Comparison of ENCODE assay signal across 22 cellular contexts in genomic region chr5:142571351-142571750, GRCh38.
DNase-seq lines count a peak whose midpoint lies in the region; ATAC-seq and TF ChIP-seq lines count a peak whose summit lies in the region.
"Had no signal": no experiment of that assay in that cellular context is flagged by ENCODE, and none has a peak within 500 bp of the region (broad histone marks: within the 10 kb centered on the region; RNA-seq: fewer than 3 reads in every experiment).

No MANE protein-coding gene starts in this region.

- H4K20me1 ChIP-seq in Loucy (ENCODE audit: insufficient read depth, low read length, poor library complexity, severe bottlenecking) (no peaks in the 10 kb centered on the region), smooth muscle cell (ENCODE audit: low read depth) (no peaks in the 10 kb centered on the region)

- peak overlapping the region; percentile 88 for H3K27ac ChIP-seq in smooth muscle cell (ENCODE audit: low read depth)

- H3K4me1 Mint-ChIP-seq in WTC11 (peaks cover 8% of the 10 kb centered on the region), type B pancreatic cell (ENCODE audit: unreplicated experiment) (peaks cover 26% of the 10 kb centered on the region)

- 0 out of 2 replicates have a peak overlapping the region, but pooled peaks have one; percentile 58 for H2AFZ ChIP-seq in Loucy (ENCODE audit: low read length)
- H2AFZ ChIP-seq in smooth muscle cell (ENCODE audit: low read depth) = no peak overlapping the region

- no peak overlapping the region for H3K4me3 ChIP-seq in Loucy (ENCODE audit: low read length, poor library complexity, severe bottlenecking)
- no peak overlapping the region for H3K4me3 ChIP-seq in smooth muscle cell

- no peak for DNase-seq in WTC11 (ENCODE audit: low spot score)
- DNase-seq in iPS-NIHi11 (ENCODE audit: low spot score) = peak; percentile 23
- DNase-seq in smooth muscle cell (lab: John Stamatoyannopoulos, UW; ENCODE audit: unreplicated experiment) = no peak
- DNase-seq in NCI-H1417 (lab: John Stamatoyannopoulos, UW) = no peak
- no peak for DNase-seq in NCI-H2196 treated with DMSO at 0.1 percent for 48 hours (lab: John Stamatoyannopoulos, UW; ENCODE audit: unreplicated experiment)
- no peak for DNase-seq in type B pancreatic cell (ENCODE audit: extremely low spot score, unreplicated experiment)
- DNase-seq: BE2C; DMS53; H7; HFFc6; Kasumi-1; NCI-H1092; NCI-H1436 treated with DMSO at 0.1 percent for 48 hours; NCI-H1930; NCI-H2227 treated with DMSO at 0.1 percent for 48 hours; NCI-H510A; NCI-H748 treated with DMSO at 0.1 percent for 48 hours; NK-92 treated with Interleukin-12 subunit alpha and Interleukin-12 subunit beta, amount 100 ng/mL, for 24 hours had no signal

- H3K9ac ChIP-seq in Loucy (ENCODE audit: low read depth, low read length, poor library complexity, severe bottlenecking) (no peak overlapping the region), smooth muscle cell (ENCODE audit: low read depth) (peak overlapping the region; percentile 2)

- H3F3A ChIP-seq in Loucy (ENCODE audit: low read depth) (no peaks in the 10 kb centered on the region), smooth muscle cell (ENCODE audit: low read depth) (peaks cover 34% of the 10 kb centered on the region)

- no peaks in the 10 kb centered on the region for H3K27me3 ChIP-seq in Loucy (ENCODE audit: insufficient read depth, low read length, poor library complexity, severe bottlenecking)
- no peaks in the 10 kb centered on the region for H3K27me3 ChIP-seq in smooth muscle cell (ENCODE audit: low read depth)
- H3K27me3 ChIP-seq: BE2C had no signal

- POLR2A ChIA-PET in WTC11 (lab: Charles Lee) = no interaction called here

- no peak for TF ChIP-seq CTCF in Loucy (conservative IDR thresholded peaks at IDR 0.05; ENCODE audit: low read length)
- TF ChIP-seq CTCF in WTC11 (IDR thresholded peaks at IDR 0.05) = no peak
- TF ChIP-seq CTCF in smooth muscle cell (IDR thresholded peaks at IDR 0.05; ENCODE audit: borderline replicate concordance, insufficient read depth, poor library complexity, severe bottlenecking) = no peak
- TF ChIP-seq CTCF in type B pancreatic cell (conservative IDR thresholded peaks at IDR 0.05) = no peak

- H3K36me3 Mint-ChIP-seq in WTC11 (no peaks in the 10 kb centered on the region), type B pancreatic cell (peaks cover 4% of the 10 kb centered on the region)
- H3K36me3 Mint-ChIP-seq: IgD-negative memory B cell had no signal

- H3K27me3 Mint-ChIP-seq in WTC11 (ENCODE audit: low read depth) = no peaks in the 10 kb centered on the region
- H3K27me3 Mint-ChIP-seq in type B pancreatic cell = no peaks in the 10 kb centered on the region

- CTCF ChIA-PET in WTC11 (lab: Charles Lee) = interaction anchor here (1.0 kb wide), 1 partner anchor 16 kb away, joined by 3 read pairs; no protein-coding TSS in a partner anchor

- H3K4me3 Mint-ChIP-seq in WTC11 (no peak overlapping the region), type B pancreatic cell (no peak overlapping the region)
- H3K4me3 Mint-ChIP-seq: HFFc6 had no signal

- H3K9me3 ChIP-seq in Loucy (ENCODE audit: insufficient read depth, low read depth, low read length) = no peaks in the 10 kb centered on the region
- no peaks in the 10 kb centered on the region for H3K9me3 ChIP-seq in smooth muscle cell (replicated peaks; ENCODE audit: low read depth)
- H3K9me3 ChIP-seq: BE2C had no signal

- H3K27ac Mint-ChIP-seq in WTC11 (no peak overlapping the region), type B pancreatic cell (no peak overlapping the region)
- H3K27ac Mint-ChIP-seq: HFFc6, IgD-negative memory B cell had no signal

- 25% methylated on average over 5 of the region's 5 CpGs for WGBS in smooth muscle cell (ENCODE audit: low lambda C conversion rate)

- ATAC-seq in WTC11 = peak; percentile 32; the same call in 1 of the 2 replicates
- ATAC-seq: Panc1, SK-N-SH treated with all-trans-retinoic acid at 6 μM for 48 hours had no signal

- no peaks in the 10 kb centered on the region for H3K36me3 ChIP-seq in Loucy (ENCODE audit: insufficient read depth, low read length)
- no peaks in the 10 kb centered on the region for H3K36me3 ChIP-seq in smooth muscle cell (ENCODE audit: low read depth)
- H3K36me3 ChIP-seq: BE2C had no signal

- H3K79me2 ChIP-seq in Loucy (ENCODE audit: insufficient read depth, low read length) (no peaks in the 10 kb centered on the region), smooth muscle cell (ENCODE audit: low read depth) (no peaks in the 10 kb centered on the region)

- H3K9me3 Mint-ChIP-seq in WTC11 = no peaks in the 10 kb centered on the region
- no peaks in the 10 kb centered on the region for H3K9me3 Mint-ChIP-seq in type B pancreatic cell
- H3K9me3 Mint-ChIP-seq: HFFc6 had no signal

- H3K9me2 ChIP-seq in Loucy (replicated peaks; ENCODE audit: low read depth, low read length) = no peaks in the 10 kb centered on the region

- peaks cover 6% of the 10 kb centered on the region for H3K4me1 ChIP-seq in Loucy (ENCODE audit: insufficient read depth, low read length, poor library complexity, severe bottlenecking)
- H3K4me1 ChIP-seq in smooth muscle cell (ENCODE audit: low read depth) = peaks cover 13% of the 10 kb centered on the region
- H3K4me1 ChIP-seq: BE2C had no signal

- H3K4me2 ChIP-seq in Loucy (ENCODE audit: low read depth, low read length, poor library complexity, severe bottlenecking) (no peak overlapping the region), smooth muscle cell (peak overlapping the region; percentile 61)

TF ChIP-seq in WTC11, 78 proteins besides CTCF, POLR2A, EP300 and RAD21 (continues in another document):
- no peak for TF ChIP-seq E2F5 (CRISPR knock-in tag; IDR thresholded peaks at IDR 0.05)
- TF ChIP-seq ZNF317 (CRISPR knock-in tag; IDR thresholded peaks at IDR 0.05; ENCODE audit: borderline replicate concordance, low read depth) = no peak
- no peak for TF ChIP-seq CREM (CRISPR knock-in tag; IDR thresholded peaks at IDR 0.05)
- TF ChIP-seq ERG (CRISPR knock-in tag; IDR thresholded peaks at IDR 0.05) = no peak
- TF ChIP-seq MYBL2 (CRISPR knock-in tag; IDR thresholded peaks at IDR 0.05) = no peak
- TF ChIP-seq HMGA2 (CRISPR knock-in tag; IDR thresholded peaks at IDR 0.05) = no peak
- no peak for TF ChIP-seq ZNF512 (CRISPR knock-in tag; IDR thresholded peaks at IDR 0.05; ENCODE audit: borderline replicate concordance)
- no peak for TF ChIP-seq SMAD4 (CRISPR knock-in tag; IDR thresholded peaks at IDR 0.05)
